9 cellular contexts compared by ENCODE assay signal in genomic region chr17:29645516-29646051, GRCh38. TPM values are rescaled to one million over a fixed set of nuclear protein-coding genes. Genes with fewer than 3 reads are reported as not detected.
A peak's percentile ranks its signal among the peaks of the same experiment; 100 is the strongest.
DNase-seq lines count a peak whose midpoint lies in the region; ATAC-seq and TF ChIP-seq lines count a peak whose summit lies in the region.
"Had no signal": no experiment of that assay in that cellular context is flagged by ENCODE, and none has a peak within 500 bp of the region (broad histone marks: within the 10 kb centered on the region; RNA-seq: fewer than 3 reads in every experiment).

No MANE protein-coding gene starts in this region.

- no peaks in the 10 kb centered on the region for H3K9me2 ChIP-seq in SK-N-SH

- 16% methylated on average over 5 of the region's 5 CpGs for WGBS in SK-N-SH (ENCODE audit: low lambda C conversion rate)
- WGBS in sigmoid colon, 2 donors: 72 to 80% methylated on average over 5 of the region's 5 CpGs

- no peaks in the 10 kb centered on the region for H3K4me1 ChIP-seq in CD4-positive, alpha-beta memory T cell (ENCODE audit: insufficient read depth, low read length)
- peaks cover 44 to 50% of the 10 kb centered on the region in 2 experiments; a peak in 3 of 4 replicates for H3K4me1 ChIP-seq in SK-N-SH (ENCODE audit: control insufficient read depth in 1 of 2, insufficient read depth in 2 of 2, low read depth in 1 of 2, low read length in 1 of 2)
- peaks cover 0 to 51% (median 24%) of the 10 kb centered on the region in 4 donors for H3K4me1 ChIP-seq in sigmoid colon

- peaks cover 13% of the 10 kb centered on the region for H3F3A ChIP-seq in SK-N-SH (replicated peaks; ENCODE audit: insufficient read depth)

- TF ChIP-seq RAD21 in SK-N-SH (IDR thresholded peaks at IDR 0.05; ENCODE audit: low read length): no peak; the same call in 1 of the 2 replicates

- POLR2A ChIA-PET in CD4-positive, alpha-beta memory T cell (lab: Charles Lee; ENCODE audit: partially characterized antibody): no interaction called here
- POLR2A ChIA-PET in SK-N-SH (lab: Yijun Ruan, JAX): no interaction called here

- H4K20me1 ChIP-seq in SK-N-SH (ENCODE audit: insufficient read depth): no peaks in the 10 kb centered on the region

- H3K4me3 ChIP-seq in CD4-positive, alpha-beta memory T cell (ENCODE audit: low read length in 2 of 2): no peak overlapping the region
- no peak overlapping the region for H3K4me3 ChIP-seq in SK-N-SH (ENCODE audit: low read depth in 2 of 2, low read length in 1 of 2)
- H3K4me3 ChIP-seq in sigmoid colon: no peak overlapping the region

- no peak overlapping the region for H3K9ac ChIP-seq in SK-N-SH

- no peaks in the 10 kb centered on the region for H3K27me3 ChIP-seq in CD4-positive, alpha-beta memory T cell (ENCODE audit: insufficient read depth, low read length)
- H3K27me3 ChIP-seq in SK-N-SH (ENCODE audit: insufficient read depth) (no peaks in the 10 kb centered on the region), sigmoid colon (no peaks in the 10 kb centered on the region)

- H3K27ac ChIP-seq in CD4-positive, alpha-beta memory T cell (ENCODE audit: low read depth, low read length): no peak overlapping the region
- H3K27ac ChIP-seq in SK-N-SH (ENCODE audit: low read depth in 2 of 2, low read length in 1 of 2): peak overlapping the region; percentile 75 to 94
- H3K27ac ChIP-seq in sigmoid colon: peak overlapping the region; percentile 64 to 82 (median 70)

- no peaks in the 10 kb centered on the region for H3K9me3 ChIP-seq in CD4-positive, alpha-beta memory T cell (ENCODE audit: control insufficient read depth in 1 of 2, low read length in 2 of 2)
- no peaks in the 10 kb centered on the region for H3K9me3 ChIP-seq in SK-N-SH
- no peaks in the 10 kb centered on the region for H3K9me3 ChIP-seq in sigmoid colon

- peaks cover 0 to 11% (median 7%) of the 10 kb centered on the region in 4 donors for H3K4me1 Mint-ChIP-seq in CD4-positive, alpha-beta memory T cell

- H3K36me3 Mint-ChIP-seq in CD4-positive, alpha-beta memory T cell: peaks cover 31 to 51% of the 10 kb centered on the region in 2 donors

- intact Hi-C loops in CD4-positive, alpha-beta memory T cell (cut with micrococcal nuclease): no loop called here
- intact Hi-C loops in sigmoid colon (cut with DNase I): loop anchor here (5.0 kb wide), 1 partner anchor 117 kb away; no protein-coding TSS in a partner anchor

- TF ChIP-seq POLR2A in sigmoid colon (IDR thresholded peaks at IDR 0.05): no peak

- H3K27me3 Mint-ChIP-seq in CD4-positive, alpha-beta memory T cell: no peaks in the 10 kb centered on the region

- no peak for TF ChIP-seq CTCF in SK-N-SH (IDR thresholded peaks at IDR 0.05)
- TF ChIP-seq CTCF in sigmoid colon (IDR thresholded peaks at IDR 0.05): no peak

- no peaks in the 10 kb centered on the region for H3K79me2 ChIP-seq in SK-N-SH (ENCODE audit: insufficient read depth)

- ATAC-seq in HG03342 (IDR thresholded peaks at IDR 0.05; ENCODE audit: unreplicated experiment) (no peak), GM18870 (IDR thresholded peaks at IDR 0.05; ENCODE audit: unreplicated experiment) (no peak), HG03439 (IDR thresholded peaks at IDR 0.05; ENCODE audit: unreplicated experiment) (no peak)

- no peak overlapping the region; the same call in 1 of the 2 replicates for H2AFZ ChIP-seq in SK-N-SH (ENCODE audit: low read depth)

- TF ChIP-seq EP300 in SK-N-SH (IDR thresholded peaks at IDR 0.05; ENCODE audit: borderline replicate concordance in 1 of 2, low read depth in 1 of 2, low read length in 1 of 2): peak; percentile 32 to 84; a peak in 3 of 4 replicates
- peak in 1 of 4 donors; percentile 56 for TF ChIP-seq EP300 in sigmoid colon (IDR thresholded peaks at IDR 0.05)

- H3K9me3 Mint-ChIP-seq in CD4-positive, alpha-beta memory T cell: no peaks in the 10 kb centered on the region

- H3K4me3 Mint-ChIP-seq in CD4-positive, alpha-beta memory T cell: no peak overlapping the region

- peak overlapping the region in 4 of 7 donors; percentile 42 to 70 (median 62) for H3K27ac Mint-ChIP-seq in CD4-positive, alpha-beta memory T cell

- H3K36me3 ChIP-seq in CD4-positive, alpha-beta memory T cell (ENCODE audit: insufficient read depth, low read length): peaks cover 28% of the 10 kb centered on the region
- H3K36me3 ChIP-seq in SK-N-SH (replicated peaks in 1 of 2; ENCODE audit: control insufficient read depth in 1 of 2, insufficient read depth in 2 of 2, low read length in 1 of 2) (peaks cover 16 to 18% of the 10 kb centered on the region in 2 experiments), sigmoid colon (peaks cover 0 to 21% (median 4%) of the 10 kb centered on the region in 4 donors)

- CTCF ChIA-PET in CD4-positive, alpha-beta memory T cell (lab: Charles Lee; ENCODE audit: partially characterized antibody): interaction anchor here (0.7 kb wide), 1 partner anchor 134 kb away, joined by 3 read pairs; no protein-coding TSS in a partner anchor
- CTCF ChIA-PET in SK-N-SH (lab: Yijun Ruan, JAX): interaction anchor here (0.6 to 3.9 kb wide), 6 partner anchors 32 to 437 kb away, joined by 3 to 16 read pairs (median 3); no protein-coding TSS in a partner anchor

- no peak for DNase-seq in CD4-positive, alpha-beta memory T cell
- DNase-seq in SK-N-SH: peak; percentile 55
- peak; percentile 90 for DNase-seq in fibroblast of the conjunctiva (ENCODE audit: low read depth)
- DNase-seq in sigmoid colon: peak; percentile 93
- DNase-seq in NCI-H345 treated with DMSO at 0.1 percent for 48 hours (lab: John Stamatoyannopoulos, UW; ENCODE audit: unreplicated experiment): no peak
- DNase-seq: activated gamma-delta T cell had no signal

- peak overlapping the region; percentile 39; the same call in 1 of the 2 replicates for H3K4me2 ChIP-seq in SK-N-SH

TF ChIP-seq in SK-N-SH, 30 proteins besides CTCF, POLR2A, EP300 and RAD21 (continues in another document):
- TF ChIP-seq FOXJ3 (CRISPR knock-in tag; IDR thresholded peaks at IDR 0.05) (no peak), ELF1 (IDR thresholded peaks at IDR 0.05) (no peak), TCF12 (IDR thresholded peaks at IDR 0.05) (peak; percentile 78), USF1 (IDR thresholded peaks at IDR 0.05; ENCODE audit: borderline replicate concordance, low read depth) (peak; percentile 90), FOSL2 (IDR thresholded peaks at IDR 0.05; ENCODE audit: borderline replicate concordance, low read depth) (0 out of 2 replicates have a peak, but pooled peaks have one; percentile 2), USF2 (IDR thresholded peaks at IDR 0.05; ENCODE audit: borderline replicate concordance, low read depth, low read length) (peak; percentile 62; the same call in 1 of the 2 replicates), MXI1 (IDR thresholded peaks at IDR 0.05; ENCODE audit: low read depth, low read length) (peak; percentile 69; the same call in 1 of the 2 replicates), MAX (IDR thresholded peaks at IDR 0.05; ENCODE audit: low read depth) (no peak), MEF2A (IDR thresholded peaks at IDR 0.05; ENCODE audit: borderline replicate concordance, low read depth) (no peak), GATA2 (CRISPR knock-in tag; IDR thresholded peaks at IDR 0.05) (peak; percentile 85), PBX3 (IDR thresholded peaks at IDR 0.05) (peak; percentile 45)

RNA-seq across cellular contexts. Expression of gene CORO6, which starts 22.9 kb away (rescaled TPM):
- 1 to 10 TPM; 1.6 to 2.2 TPM for total RNA-seq in CD4-positive, alpha-beta memory T cell
- not detected for polyA plus RNA-seq in CD4-positive, alpha-beta memory T cell
- polyA plus RNA-seq in SK-N-SH (2012; rRNA removed) (18.4 and 28.1 TPM in 2 replicates), sigmoid colon (1 to 10 TPM in 2 of 3 donors, under 1 TPM in 1; 0.23 to 4.9 (median 3.0) TPM)
- polyA plus RNA-seq in SK-N-SH (2012; cell fraction: cytosol; rRNA removed): 2.0 and 5.5 TPM in 2 replicates
- 212 and 229 TPM in 2 replicates for polyA plus RNA-seq in SK-N-SH (2012; cell fraction: nucleus; rRNA removed)
- 10 to 100 TPM; 23.9 to 94.4 (median 35.1) TPM for total RNA-seq in sigmoid colon

RNA-seq across cellular contexts. Expression of gene ANKRD13B, which starts 52.7 kb away (rescaled TPM):
- total RNA-seq in CD4-positive, alpha-beta memory T cell: 1 to 10 TPM; 1.3 to 2.3 TPM
- polyA plus RNA-seq in CD4-positive, alpha-beta memory T cell: not detected
- 14.0 and 16.1 TPM in 2 replicates for polyA plus RNA-seq in SK-N-SH (2012; rRNA removed)
- 4.1 and 9.1 TPM in 2 replicates for polyA plus RNA-seq in SK-N-SH (2012; cell fraction: cytosol; rRNA removed)
- 90.2 and 139 TPM in 2 replicates for polyA plus RNA-seq in SK-N-SH (2012; cell fraction: nucleus; rRNA removed)
- 10 to 100 TPM in 1 of 4 donors, 1 to 10 TPM in 3; 5.4 to 17.2 (median 6.2) TPM for total RNA-seq in sigmoid colon
- polyA plus RNA-seq in sigmoid colon: 1 to 10 TPM; 1.6 to 5.2 (median 3.0) TPM

RNA-seq across cellular contexts. Expression of gene GIT1, which starts 56.1 kb away (rescaled TPM):
- total RNA-seq in CD4-positive, alpha-beta memory T cell: 10 to 100 TPM; 78.9 to 82.8 TPM
- polyA plus RNA-seq in CD4-positive, alpha-beta memory T cell: 10 to 100 TPM in 1 of 2 donors, 1 to 10 TPM in 1; 4.2 to 24.9 TPM
- polyA plus RNA-seq in SK-N-SH (2012; rRNA removed) (39.4 and 42.9 TPM in 2 replicates), sigmoid colon (10 to 100 TPM; 16.9 to 28.5 (median 18.0) TPM)
- polyA plus RNA-seq in SK-N-SH (2012; cell fraction: cytosol; rRNA removed): 21.6 and 27.8 TPM in 2 replicates
- 92.1 and 131 TPM in 2 replicates for polyA plus RNA-seq in SK-N-SH (2012; cell fraction: nucleus; rRNA removed)
- 10 to 100 TPM; 13.6 to 31.3 (median 16.8) TPM for total RNA-seq in sigmoid colon

Comparison
In these comparisons a context has a peak if more than half of its experiments do, and no peak if none do; other contexts are left out.
1. DNase-seq: peak in SK-N-SH (single experiment), fibroblast of the conjunctiva (single experiment) and sigmoid colon (single experiment); none in CD4-positive, alpha-beta memory T cell (0 of 5) and NCI-H345 treated with DMSO at 0.1 percent for 48 hours (single experiment).